Comparison of ENCODE assay signal across 8 cellular contexts in the genomic region with DNA sequence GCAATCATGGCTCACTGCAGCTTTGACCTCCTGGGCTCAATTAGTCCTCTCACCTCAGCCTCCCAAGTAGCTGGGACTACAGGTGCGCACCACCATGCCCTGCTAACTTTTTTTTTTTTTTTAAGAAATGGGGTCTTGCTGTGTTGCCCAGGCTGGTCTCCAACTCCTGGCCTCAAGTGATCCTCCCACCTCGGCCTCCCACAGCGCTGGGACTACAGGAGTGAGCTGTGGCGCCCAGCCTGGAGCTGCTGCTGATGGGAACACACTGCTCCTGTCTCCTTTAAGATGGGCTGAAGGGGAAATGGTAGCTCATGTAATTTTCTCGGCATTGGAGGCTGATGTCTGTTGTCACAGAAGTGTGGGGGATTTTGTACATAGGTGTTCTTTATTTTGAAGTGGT.
"Had no signal": no experiment of that assay in that cellular context is flagged by ENCODE, and none has a peak within 500 bp of the region (broad histone marks: within the 10 kb centered on the region; RNA-seq: fewer than 3 reads in every experiment).

No MANE protein-coding gene starts in this region.

- H3K27ac ChIP-seq: GM23248 had no signal

- DNase-seq: GM23248, GOT3, H7, HFFc6, KBM-7 had no signal

- H3K27ac Mint-ChIP-seq: HFFc6 had no signal

- H3K9me3 Mint-ChIP-seq: HFFc6 had no signal

- ATAC-seq: HCT116 had no signal

- H3K4me3 ChIP-seq: GM23248, HAP-1 had no signal

- H2AFZ ChIP-seq: GM23248 had no signal

- FAIRE-seq: HTR-8/SVneo had no signal

- H3K4me3 Mint-ChIP-seq: HFFc6 had no signal

- H3K9ac ChIP-seq: GM23248 had no signal
